ENCODE assay signal across 35 cellular contexts in genomic region chr2:122743031-122743675, GRCh38.
"Had no signal": no experiment of that assay in that cellular context is flagged by ENCODE, and none has a peak within 500 bp of the region (broad histone marks: within the 10 kb centered on the region; RNA-seq: fewer than 3 reads in every experiment).

No MANE protein-coding gene starts in this region.

- H3K27me3 ChIP-seq: body of pancreas, esophagus muscularis mucosa, foreskin keratinocyte, gastrocnemius medialis, heart left ventricle had no signal

- H3K4me1 ChIP-seq: body of pancreas, esophagus muscularis mucosa, foreskin keratinocyte, gastrocnemius medialis, heart left ventricle had no signal

- ATAC-seq: activated CD4-positive, CD25-positive, alpha-beta regulatory T cell treated with anti-CD3 and anti-CD28 coated beads, Interleukin-2, amount 50 U/mL, for 24 hours; activated CD8-positive, alpha-beta T cell treated with anti-CD3 and anti-CD28 coated beads for 36 hours; body of pancreas; effector memory CD8-positive, alpha-beta T cell; foreskin keratinocyte; gastrocnemius medialis; heart left ventricle; T-helper 17 cell had no signal

- H3K36me3 ChIP-seq: esophagus muscularis mucosa, gastrocnemius medialis, heart left ventricle, WERI-Rb-1 had no signal

- H3K27me3 Mint-ChIP-seq: activated B cell treated with CpG ODN at 0.5 μM for 24 hours; activated CD8-positive, alpha-beta T cell treated with anti-CD3 and anti-CD28 coated beads for 36 hours; activated naive CD4-positive, alpha-beta T cell treated with anti-CD3 and anti-CD28 coated beads, Interleukin-2, amount 10 ng/mL, durations not matched to agents 7 days and 5 days; activated naive CD8-positive, alpha-beta T cell; effector memory CD8-positive, alpha-beta T cell; T-helper 17 cell had no signal

- H3K4me1 Mint-ChIP-seq: activated B cell treated with CpG ODN at 0.5 μM for 24 hours; activated naive CD4-positive, alpha-beta T cell treated with anti-CD3 and anti-CD28 coated beads, Interleukin-2, amount 10 ng/mL, durations not matched to agents 7 days and 5 days; T-helper 17 cell had no signal

- H3K36me3 Mint-ChIP-seq: activated naive CD4-positive, alpha-beta T cell treated with anti-CD3 and anti-CD28 coated beads, Interleukin-2, amount 10 ng/mL, durations not matched to agents 7 days and 5 days; activated naive CD8-positive, alpha-beta T cell had no signal

- H3K27ac Mint-ChIP-seq: activated B cell treated with CpG ODN at 0.5 μM for 24 hours; activated CD8-positive, alpha-beta T cell treated with anti-CD3 and anti-CD28 coated beads for 36 hours; activated naive CD4-positive, alpha-beta T cell treated with anti-CD3 and anti-CD28 coated beads, Interleukin-2, amount 10 ng/mL, durations not matched to agents 7 days and 5 days; activated naive CD8-positive, alpha-beta T cell; activated T-helper 1 cell treated with anti-CD3 and anti-CD28 coated beads, Interleukin-12 subunit alpha, Interleukin-12 subunit beta, Interleukin-2, Interleukin-4 antibody, amounts not matched to agents 30 ng/mL and 10 ng/mL and 1 ng/mL, durations not matched to agents 14 hours and 24 hours and 36 hours; activated T-helper 2 cell treated with anti-CD3 and anti-CD28 coated beads, Interferon-gamma antibody, Interleukin-2, Interleukin-4, amounts not matched to agents 10 μg/mL and 5 μg/mL and 100 μg/mL, durations not matched to agents 14 hours and 24 hours and 36 hours; effector memory CD8-positive, alpha-beta T cell; T-helper 17 cell; T-helper 2 cell treated with Interferon-gamma antibody and Interleukin-4, amounts not matched to agents 5 μg/mL and 100 μg/mL, for 36 hours had no signal

- FAIRE-seq: colon had no signal

- H3K9me3 ChIP-seq: body of pancreas, esophagus muscularis mucosa, gastrocnemius medialis, heart left ventricle had no signal

- H3K4me3 ChIP-seq: body of pancreas, esophagus muscularis mucosa, gastrocnemius medialis, heart left ventricle had no signal

- H3K9me3 Mint-ChIP-seq: activated CD8-positive, alpha-beta T cell treated with anti-CD3 and anti-CD28 coated beads for 36 hours; activated naive CD4-positive, alpha-beta T cell treated with anti-CD3 and anti-CD28 coated beads, Interleukin-2, amount 10 ng/mL, durations not matched to agents 7 days and 5 days; activated T-helper 1 cell treated with anti-CD3 and anti-CD28 coated beads, Interleukin-12 subunit alpha, Interleukin-12 subunit beta, Interleukin-2, Interleukin-4 antibody, amounts not matched to agents 30 ng/mL and 10 ng/mL and 1 ng/mL, durations not matched to agents 14 hours and 24 hours and 36 hours; activated T-helper 2 cell treated with anti-CD3 and anti-CD28 coated beads, Interferon-gamma antibody, Interleukin-2, Interleukin-4, amounts not matched to agents 10 μg/mL and 5 μg/mL and 100 μg/mL, durations not matched to agents 14 hours and 24 hours and 36 hours had no signal

- H3K4me3 Mint-ChIP-seq: activated B cell treated with CpG ODN at 0.5 μM for 24 hours; activated CD8-positive, alpha-beta T cell treated with anti-CD3 and anti-CD28 coated beads for 36 hours; activated naive CD4-positive, alpha-beta T cell treated with anti-CD3 and anti-CD28 coated beads, Interleukin-2, amount 10 ng/mL, durations not matched to agents 7 days and 5 days; activated naive CD8-positive, alpha-beta T cell; activated T-helper 1 cell treated with anti-CD3 and anti-CD28 coated beads, Interleukin-12 subunit alpha, Interleukin-12 subunit beta, Interleukin-2, Interleukin-4 antibody, amounts not matched to agents 30 ng/mL and 10 ng/mL and 1 ng/mL, durations not matched to agents 14 hours and 24 hours and 36 hours; effector memory CD8-positive, alpha-beta T cell; T-helper 17 cell; T-helper 2 cell treated with Interferon-gamma antibody and Interleukin-4, amounts not matched to agents 5 μg/mL and 100 μg/mL, for 36 hours had no signal

- DNase-seq: activated B cell treated with CpG ODN at 0.5 μM for 24 hours; activated CD4-positive, alpha-beta T cell treated with anti-CD3 and anti-CD28 coated beads for 48 hours; activated CD4-positive, alpha-beta T cell treated with anti-CD3 and anti-CD28 coated beads, Interleukin-2, amount 50 U/mL, for 1 hour; activated CD4-positive, alpha-beta T cell treated with anti-CD3 and anti-CD28 coated beads, Interleukin-2, amount 50 U/mL, for 48 hours; activated CD8-positive, alpha-beta memory T cell treated with anti-CD3 and anti-CD28 coated beads for 24 hours; activated CD8-positive, alpha-beta T cell treated with anti-CD3 and anti-CD28 coated beads for 36 hours; activated gamma-delta T cell; activated naive CD4-positive, alpha-beta T cell; activated naive CD4-positive, alpha-beta T cell treated with anti-CD3 and anti-CD28 coated beads, Interleukin-2, amount 10 ng/mL, durations not matched to agents 7 days and 5 days; activated T-cell treated with anti-CD3 and anti-CD28 coated beads, Interleukin-2, amount 50 U/mL, for 1 hour; activated T-cell treated with anti-CD3 and anti-CD28 coated beads, Interleukin-2, amount 50 U/mL, for 48 hours; amniotic stem cell; anterior cingulate cortex; body of pancreas; caudate nucleus; cortex of kidney; dermis blood vessel endothelial cell; effector CD4-positive, alpha-beta T cell; effector memory CD8-positive, alpha-beta T cell; erythroblast; foreskin keratinocyte; gastrocnemius medialis; glutamatergic neuron; heart left ventricle; T-helper 1 cell; T-helper 17 cell; T1000; WERI-Rb-1 had no signal

- H3K27ac ChIP-seq: body of pancreas, esophagus muscularis mucosa, foreskin keratinocyte, gastrocnemius medialis, heart left ventricle, WERI-Rb-1 had no signal
